1 cellular context compared by ENCODE assay signal in genomic region chr21:33479679-33480480, GRCh38.
A peak's percentile ranks its signal among the peaks of the same experiment; 100 is the strongest.
TF ChIP-seq lines count a peak whose summit lies in the region.

Gene TMEM50B, minus strand, starts transcription at chr21:33479974. Its CDS starts 11,089 bp downstream, at chr21:33468885.

TF ChIP-seq in HepG2, 621 proteins besides CTCF, POLR2A, EP300 and RAD21 (continued from another document and continues in another):
- TF ChIP-seq ZNF660 (CRISPR knock-in tag; IDR thresholded peaks at IDR 0.05; ENCODE audit: borderline replicate concordance, low read depth), result no peak
- TF ChIP-seq SKI (IDR thresholded peaks at IDR 0.05; ENCODE audit: partially characterized antibody), result peak; percentile 78
- 0 out of 2 replicates have a peak, but pooled peaks have one; percentile 27 for TF ChIP-seq PBX3 (CRISPR knock-in tag; IDR thresholded peaks at IDR 0.05; ENCODE audit: borderline replicate concordance)
- no peak for TF ChIP-seq CENPX (CRISPR knock-in tag; IDR thresholded peaks at IDR 0.05)
- TF ChIP-seq ZNF776 (CRISPR knock-in tag; IDR thresholded peaks at IDR 0.05), result no peak
- no peak for TF ChIP-seq ZNF766 (CRISPR knock-in tag; IDR thresholded peaks at IDR 0.05; ENCODE audit: borderline replicate concordance)
- TF ChIP-seq TAF1 (CRISPR knock-in tag; IDR thresholded peaks at IDR 0.05), result peak; percentile 97
- peak; percentile 75 for TF ChIP-seq NFYC (CRISPR knock-in tag; IDR thresholded peaks at IDR 0.05)
- no peak; the same call in 1 of the 2 replicates for TF ChIP-seq MEF2D (CRISPR knock-in tag; IDR thresholded peaks at IDR 0.05)
- TF ChIP-seq, protein P1, sequence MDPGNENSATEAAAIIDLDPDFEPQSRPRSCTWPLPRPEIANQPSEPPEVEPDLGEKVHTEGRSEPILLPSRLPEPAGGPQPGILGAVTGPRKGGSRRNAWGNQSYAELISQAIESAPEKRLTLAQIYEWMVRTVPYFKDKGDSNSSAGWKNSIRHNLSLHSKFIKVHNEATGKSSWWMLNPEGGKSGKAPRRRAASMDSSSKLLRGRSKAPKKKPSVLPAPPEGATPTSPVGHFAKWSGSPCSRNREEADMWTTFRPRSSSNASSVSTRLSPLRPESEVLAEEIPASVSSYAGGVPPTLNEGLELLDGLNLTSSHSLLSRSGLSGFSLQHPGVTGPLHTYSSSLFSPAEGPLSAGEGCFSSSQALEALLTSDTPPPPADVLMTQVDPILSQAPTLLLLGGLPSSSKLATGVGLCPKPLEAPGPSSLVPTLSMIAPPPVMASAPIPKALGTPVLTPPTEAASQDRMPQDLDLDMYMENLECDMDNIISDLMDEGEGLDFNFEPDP (CRISPR knock-in tag; conservative IDR thresholded peaks at IDR 0.05), result no peak
- 0 out of 2 replicates have a peak, but pooled peaks have one; percentile 33 for TF ChIP-seq ZNF292 (CRISPR knock-in tag; IDR thresholded peaks at IDR 0.05; ENCODE audit: borderline replicate concordance, low read depth)
- TF ChIP-seq CBFB (CRISPR knock-in tag; IDR thresholded peaks at IDR 0.05), result no peak; the same call in 1 of the 2 replicates
- no peak for TF ChIP-seq ZFYVE20 (CRISPR knock-in tag; IDR thresholded peaks at IDR 0.05; ENCODE audit: borderline replicate concordance, low read depth)
- TF ChIP-seq SOX13 (IDR thresholded peaks at IDR 0.05), result 0 out of 2 replicates have a peak, but pooled peaks have one; percentile 8
- TF ChIP-seq SOX13 (CRISPR knock-in tag; conservative IDR thresholded peaks at IDR 0.05 in 1 of 2, IDR thresholded peaks at IDR 0.05 in 1 of 2), result peak in 1 of 2 experiments; percentile 20; a peak in 1 of 4 replicates
- TF ChIP-seq LBX2 (CRISPR knock-in tag; IDR thresholded peaks at IDR 0.05; ENCODE audit: borderline replicate concordance), result no peak
- no peak for TF ChIP-seq REXO4 (CRISPR knock-in tag; IDR thresholded peaks at IDR 0.05; ENCODE audit: borderline replicate concordance)
- no peak for TF ChIP-seq MEIS1 (CRISPR knock-in tag; IDR thresholded peaks at IDR 0.05; ENCODE audit: borderline replicate concordance)
- peak; percentile 63 for TF ChIP-seq ZC3H13 (CRISPR knock-in tag; IDR thresholded peaks at IDR 0.05)
- TF ChIP-seq PAWR (CRISPR knock-in tag; IDR thresholded peaks at IDR 0.05; ENCODE audit: borderline replicate concordance), result no peak
- no peak for TF ChIP-seq SRSF4 (IDR thresholded peaks at IDR 0.05; ENCODE audit: low read depth, low read length, poor library complexity, severe bottlenecking)
- TF ChIP-seq, protein P2, sequence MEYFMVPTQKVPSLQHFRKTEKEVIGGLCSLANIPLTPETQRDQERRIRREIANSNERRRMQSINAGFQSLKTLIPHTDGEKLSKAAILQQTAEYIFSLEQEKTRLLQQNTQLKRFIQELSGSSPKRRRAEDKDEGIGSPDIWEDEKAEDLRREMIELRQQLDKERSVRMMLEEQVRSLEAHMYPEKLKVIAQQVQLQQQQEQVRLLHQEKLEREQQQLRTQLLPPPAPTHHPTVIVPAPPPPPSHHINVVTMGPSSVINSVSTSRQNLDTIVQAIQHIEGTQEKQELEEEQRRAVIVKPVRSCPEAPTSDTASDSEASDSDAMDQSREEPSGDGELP (IDR thresholded peaks at IDR 0.05; ENCODE audit: borderline replicate concordance, low read depth), result no peak
- TF ChIP-seq, protein P3, sequence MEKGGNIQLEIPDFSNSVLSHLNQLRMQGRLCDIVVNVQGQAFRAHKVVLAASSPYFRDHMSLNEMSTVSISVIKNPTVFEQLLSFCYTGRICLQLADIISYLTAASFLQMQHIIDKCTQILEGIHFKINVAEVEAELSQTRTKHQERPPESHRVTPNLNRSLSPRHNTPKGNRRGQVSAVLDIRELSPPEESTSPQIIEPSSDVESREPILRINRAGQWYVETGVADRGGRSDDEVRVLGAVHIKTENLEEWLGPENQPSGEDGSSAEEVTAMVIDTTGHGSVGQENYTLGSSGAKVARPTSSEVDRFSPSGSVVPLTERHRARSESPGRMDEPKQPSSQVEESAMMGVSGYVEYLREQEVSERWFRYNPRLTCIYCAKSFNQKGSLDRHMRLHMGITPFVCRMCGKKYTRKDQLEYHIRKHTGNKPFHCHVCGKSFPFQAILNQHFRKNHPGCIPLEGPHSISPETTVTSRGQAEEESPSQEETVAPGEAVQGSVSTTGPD (CRISPR knock-in tag; IDR thresholded peaks at IDR 0.05), result no peak
- TF ChIP-seq ZNF782 (CRISPR knock-in tag; IDR thresholded peaks at IDR 0.05; ENCODE audit: borderline replicate concordance), result no peak; the same call in 1 of the 2 replicates
- no peak for TF ChIP-seq PHB2 (IDR thresholded peaks at IDR 0.05; ENCODE audit: partially characterized antibody)
- TF ChIP-seq RXRB (CRISPR knock-in tag; IDR thresholded peaks at IDR 0.05; ENCODE audit: borderline replicate concordance), result peak; percentile 33; the same call in 1 of the 2 replicates
- no peak for TF ChIP-seq MBD4 (IDR thresholded peaks at IDR 0.05; ENCODE audit: borderline replicate concordance, low read length)
- TF ChIP-seq HDAC6 (IDR thresholded peaks at IDR 0.05; ENCODE audit: low read depth, low read length), result no peak
- no peak for TF ChIP-seq HMGA1 (CRISPR knock-in tag; conservative IDR thresholded peaks at IDR 0.05)
- TF ChIP-seq SMAD9 (CRISPR knock-in tag; IDR thresholded peaks at IDR 0.05), result no peak
- TF ChIP-seq ZNF205 (CRISPR knock-in tag; IDR thresholded peaks at IDR 0.05), result no peak
- no peak for TF ChIP-seq TRAFD1 (CRISPR knock-in tag; IDR thresholded peaks at IDR 0.05; ENCODE audit: borderline replicate concordance)
- TF ChIP-seq GLMP (CRISPR knock-in tag; IDR thresholded peaks at IDR 0.05; ENCODE audit: borderline replicate concordance), result no peak
- peak; percentile 18; the same call in 1 of the 2 replicates for TF ChIP-seq MIER2 (CRISPR knock-in tag; IDR thresholded peaks at IDR 0.05)
- no peak; the same call in none of the 2 replicates for TF ChIP-seq MEIS2 (CRISPR knock-in tag; IDR thresholded peaks at IDR 0.05)
- no peak for TF ChIP-seq GLI4 (CRISPR knock-in tag; IDR thresholded peaks at IDR 0.05; ENCODE audit: borderline replicate concordance)
- TF ChIP-seq FOXK1 (CRISPR knock-in tag; IDR thresholded peaks at IDR 0.05; ENCODE audit: borderline replicate concordance, low read depth), result peak; percentile 41; the same call in 1 of the 2 replicates
- TF ChIP-seq HNF4G (IDR thresholded peaks at IDR 0.05; ENCODE audit: borderline replicate concordance, low read depth, low read length), result no peak
- TF ChIP-seq HNF4G (CRISPR knock-in tag; IDR thresholded peaks at IDR 0.05; ENCODE audit: borderline replicate concordance, low read depth), result peak; percentile 31; the same call in 1 of the 2 replicates
- peak; percentile 82; the same call in 1 of the 2 replicates for TF ChIP-seq ARID4A (CRISPR knock-in tag; IDR thresholded peaks at IDR 0.05; ENCODE audit: borderline replicate concordance)
- no peak for TF ChIP-seq STAT6 (CRISPR knock-in tag; IDR thresholded peaks at IDR 0.05; ENCODE audit: borderline replicate concordance)
- no peak for TF ChIP-seq ZNF24 (IDR thresholded peaks at IDR 0.05)
- peak; percentile 96 for TF ChIP-seq ZBED4 (CRISPR knock-in tag; IDR thresholded peaks at IDR 0.05; ENCODE audit: borderline replicate concordance)
- TF ChIP-seq HNRNPL (IDR thresholded peaks at IDR 0.05; ENCODE audit: low read depth, low read length), result no peak
